1 cellular context compared by ENCODE assay signal in genomic region chr15:63599401-63600000, GRCh38.
A peak's percentile ranks its signal among the peaks of the same experiment; 100 is the strongest.
TF ChIP-seq lines count a peak whose summit lies in the region.

No MANE protein-coding gene starts in this region.

TF ChIP-seq in HepG2, 621 proteins besides CTCF, POLR2A, EP300 and RAD21 (continued from another document and continues in another):
- no peak for TF ChIP-seq MXD1 (CRISPR knock-in tag; IDR thresholded peaks at IDR 0.05)
- TF ChIP-seq SIN3B (IDR thresholded peaks at IDR 0.05; ENCODE audit: low read length) = no peak
- TF ChIP-seq ZNF205 (CRISPR knock-in tag; IDR thresholded peaks at IDR 0.05) = no peak
- no peak for TF ChIP-seq TFDP2 (CRISPR knock-in tag; IDR thresholded peaks at IDR 0.05)
- no peak for TF ChIP-seq PRDM4 (CRISPR knock-in tag; IDR thresholded peaks at IDR 0.05; ENCODE audit: borderline replicate concordance)
- no peak for TF ChIP-seq REPIN1 (CRISPR knock-in tag; IDR thresholded peaks at IDR 0.05; ENCODE audit: borderline replicate concordance, low read depth)
- no peak for TF ChIP-seq ATF7 (IDR thresholded peaks at IDR 0.05)
- TF ChIP-seq ATF7 (CRISPR knock-in tag; IDR thresholded peaks at IDR 0.05) = no peak
- TF ChIP-seq ZNF326 (CRISPR knock-in tag; IDR thresholded peaks at IDR 0.05; ENCODE audit: borderline replicate concordance) = no peak
- TF ChIP-seq MIER2 (CRISPR knock-in tag; IDR thresholded peaks at IDR 0.05) = no peak
- no peak for TF ChIP-seq SOX6 (IDR thresholded peaks at IDR 0.05)
- peak; percentile 36; the same call in 1 of the 2 replicates for TF ChIP-seq SOX6 (CRISPR knock-in tag; IDR thresholded peaks at IDR 0.05)
- no peak for TF ChIP-seq FIP1L1 (IDR thresholded peaks at IDR 0.05; ENCODE audit: borderline replicate concordance, insufficient read depth, low read depth, low read length)
- TF ChIP-seq ZBED4 (CRISPR knock-in tag; IDR thresholded peaks at IDR 0.05; ENCODE audit: borderline replicate concordance) = peak; percentile 93
- no peak for TF ChIP-seq PRMT3 (CRISPR knock-in tag; IDR thresholded peaks at IDR 0.05; ENCODE audit: borderline replicate concordance, low read depth)
- no peak for TF ChIP-seq RCOR2 (CRISPR knock-in tag; IDR thresholded peaks at IDR 0.05)
- no peak for TF ChIP-seq ZNF512 (CRISPR knock-in tag; IDR thresholded peaks at IDR 0.05)
- no peak for TF ChIP-seq TAF15 (IDR thresholded peaks at IDR 0.05; ENCODE audit: low read depth, low read length, poor library complexity, severe bottlenecking)
- TF ChIP-seq HBP1 (CRISPR knock-in tag; IDR thresholded peaks at IDR 0.05; ENCODE audit: low read depth) = no peak
- no peak for TF ChIP-seq TBX2 (CRISPR knock-in tag; IDR thresholded peaks at IDR 0.05; ENCODE audit: borderline replicate concordance)
- no peak for TF ChIP-seq FOXK1 (CRISPR knock-in tag; IDR thresholded peaks at IDR 0.05; ENCODE audit: borderline replicate concordance, low read depth)
- no peak for TF ChIP-seq NR2F1 (CRISPR knock-in tag; IDR thresholded peaks at IDR 0.05)
- no peak for TF ChIP-seq KLF13 (CRISPR knock-in tag; IDR thresholded peaks at IDR 0.05)
- no peak for TF ChIP-seq TCF7 (IDR thresholded peaks at IDR 0.05; ENCODE audit: low read depth)
- 0 out of 2 replicates have a peak, but pooled peaks have one; percentile 42 for TF ChIP-seq RARG (CRISPR knock-in tag; IDR thresholded peaks at IDR 0.05; ENCODE audit: low read depth)
- no peak for TF ChIP-seq TMF1 (CRISPR knock-in tag; IDR thresholded peaks at IDR 0.05; ENCODE audit: low read depth)
- TF ChIP-seq ZNF33A (CRISPR knock-in tag; IDR thresholded peaks at IDR 0.05; ENCODE audit: borderline replicate concordance) = no peak
- no peak for TF ChIP-seq DNMT3B (CRISPR knock-in tag; conservative IDR thresholded peaks at IDR 0.05)
- TF ChIP-seq ZNF451 (CRISPR knock-in tag; IDR thresholded peaks at IDR 0.05) = no peak
- 0 out of 2 replicates have a peak, but pooled peaks have one; percentile 34 for TF ChIP-seq ZNF264 (CRISPR knock-in tag; IDR thresholded peaks at IDR 0.05)
- no peak for TF ChIP-seq ZNF576 (CRISPR knock-in tag; IDR thresholded peaks at IDR 0.05)
- TF ChIP-seq TARDBP (CRISPR knock-in tag; IDR thresholded peaks at IDR 0.05) = no peak
- TF ChIP-seq ZNF136 (CRISPR knock-in tag; IDR thresholded peaks at IDR 0.05; ENCODE audit: low read depth) = no peak
- peak; percentile 45; the same call in 1 of the 2 replicates for TF ChIP-seq GATAD2A (CRISPR knock-in tag; IDR thresholded peaks at IDR 0.05)
- TF ChIP-seq SNAI1 (CRISPR knock-in tag; IDR thresholded peaks at IDR 0.05; ENCODE audit: borderline replicate concordance) = 0 out of 2 replicates have a peak, but pooled peaks have one; percentile 23
- TF ChIP-seq ZNF839 (CRISPR knock-in tag; IDR thresholded peaks at IDR 0.05; ENCODE audit: borderline replicate concordance) = no peak
- no peak for TF ChIP-seq TBP (CRISPR knock-in tag; IDR thresholded peaks at IDR 0.05)
- TF ChIP-seq NFATC3 (CRISPR knock-in tag; IDR thresholded peaks at IDR 0.05) = no peak
- TF ChIP-seq ZNF180 (CRISPR knock-in tag; IDR thresholded peaks at IDR 0.05; ENCODE audit: borderline replicate concordance, low read depth) = no peak
- no peak for TF ChIP-seq CHCHD3 (CRISPR knock-in tag; IDR thresholded peaks at IDR 0.05)
- no peak for TF ChIP-seq ZNF280B (CRISPR knock-in tag; IDR thresholded peaks at IDR 0.05; ENCODE audit: borderline replicate concordance)
- no peak for TF ChIP-seq MAFF (IDR thresholded peaks at IDR 0.05; ENCODE audit: low read depth, low read length)
- no peak for TF ChIP-seq CREBL2 (CRISPR knock-in tag; IDR thresholded peaks at IDR 0.05; ENCODE audit: borderline replicate concordance)
- no peak for TF ChIP-seq ZNF362 (CRISPR knock-in tag; IDR thresholded peaks at IDR 0.05; ENCODE audit: borderline replicate concordance)
- no peak for TF ChIP-seq DMAP1 (CRISPR knock-in tag; IDR thresholded peaks at IDR 0.05)
- no peak for TF ChIP-seq ZSCAN31 (CRISPR knock-in tag; IDR thresholded peaks at IDR 0.05; ENCODE audit: low read depth)
- TF ChIP-seq ZNF782 (CRISPR knock-in tag; IDR thresholded peaks at IDR 0.05; ENCODE audit: borderline replicate concordance) = no peak
- no peak for TF ChIP-seq SNRNP70 (IDR thresholded peaks at IDR 0.05; ENCODE audit: low read depth, low read length)
- no peak for TF ChIP-seq PLSCR1 (CRISPR knock-in tag; IDR thresholded peaks at IDR 0.05; ENCODE audit: borderline replicate concordance)
- no peak for TF ChIP-seq ZSCAN29 (CRISPR knock-in tag; conservative IDR thresholded peaks at IDR 0.05)
- TF ChIP-seq CBFB (CRISPR knock-in tag; IDR thresholded peaks at IDR 0.05) = no peak
- TF ChIP-seq ZNF383 (CRISPR knock-in tag; IDR thresholded peaks at IDR 0.05; ENCODE audit: borderline replicate concordance) = 0 out of 2 replicates have a peak, but pooled peaks have one; percentile 50
- no peak for TF ChIP-seq ZNF605 (CRISPR knock-in tag; IDR thresholded peaks at IDR 0.05)
- TF ChIP-seq MEIS2 (CRISPR knock-in tag; IDR thresholded peaks at IDR 0.05) = no peak
- peak; percentile 74 for TF ChIP-seq STAG1 (CRISPR knock-in tag; IDR thresholded peaks at IDR 0.05)
- TF ChIP-seq ONECUT2 (CRISPR knock-in tag; IDR thresholded peaks at IDR 0.05) = no peak
- TF ChIP-seq ZNF629 (CRISPR knock-in tag; conservative IDR thresholded peaks at IDR 0.05) = no peak
- no peak for TF ChIP-seq TBX3 (IDR thresholded peaks at IDR 0.05; ENCODE audit: borderline replicate concordance)
- TF ChIP-seq CHD2 (IDR thresholded peaks at IDR 0.05; ENCODE audit: low read depth, low read length) = no peak
- TF ChIP-seq CREM (IDR thresholded peaks at IDR 0.05) = no peak
- no peak for TF ChIP-seq CREM (CRISPR knock-in tag; IDR thresholded peaks at IDR 0.05)
